Comparison of ENCODE assay signal across 19 cellular contexts in genomic region chr14:88765130-88765529, GRCh38. TPM values are rescaled to one million over a fixed set of nuclear protein-coding genes. Genes with fewer than 3 reads are reported as not detected.
A peak's percentile ranks its signal among the peaks of the same experiment; 100 is the strongest.
DNase-seq lines count a peak whose midpoint lies in the region; TF ChIP-seq lines count a peak whose summit lies in the region.
"Had no signal": no experiment of that assay in that cellular context is flagged by ENCODE, and none has a peak within 500 bp of the region (broad histone marks: within the 10 kb centered on the region; RNA-seq: fewer than 3 reads in every experiment).

No MANE protein-coding gene starts in this region.

- TF ChIP-seq EP300 in tibial nerve (IDR thresholded peaks at IDR 0.05) = no peak

- H2AFZ ChIP-seq in hepatocyte = no peak overlapping the region

- no peak for TF ChIP-seq POLR2A in tibial nerve (IDR thresholded peaks at IDR 0.05)

- no peak for TF ChIP-seq CTCF in kidney epithelial cell (IDR thresholded peaks at IDR 0.05; ENCODE audit: insufficient read depth, low read length, poor library complexity, severe bottlenecking)
- TF ChIP-seq CTCF in hepatocyte (IDR thresholded peaks at IDR 0.05; ENCODE audit: poor library complexity) = no peak
- TF ChIP-seq CTCF in tibial nerve (IDR thresholded peaks at IDR 0.05) = no peak

- H4K20me1 ChIP-seq in hepatocyte (ENCODE audit: insufficient read depth, poor library complexity, severe bottlenecking) = no peaks in the 10 kb centered on the region

- H3K27me3 ChIP-seq in kidney epithelial cell (ENCODE audit: control insufficient read depth, insufficient read depth, low read length) (no peaks in the 10 kb centered on the region), hepatocyte (no peaks in the 10 kb centered on the region), tibial nerve (no peaks in the 10 kb centered on the region)

- H3K27ac ChIP-seq in hepatocyte = no peak overlapping the region
- H3K27ac ChIP-seq in tibial nerve = no peak overlapping the region

- no peaks in the 10 kb centered on the region for H3K36me3 ChIP-seq in kidney epithelial cell (ENCODE audit: control insufficient read depth, insufficient read depth, low read length)
- no peaks in the 10 kb centered on the region for H3K36me3 ChIP-seq in hepatocyte (replicated peaks; ENCODE audit: insufficient read depth, low read depth)
- no peaks in the 10 kb centered on the region for H3K36me3 ChIP-seq in tibial nerve

- H3K9me2 ChIP-seq in hepatocyte (replicated peaks; ENCODE audit: insufficient read depth) = no peaks in the 10 kb centered on the region

- no peak overlapping the region for H3K4me2 ChIP-seq in hepatocyte

- WGBS in hepatocyte (ENCODE audit: low lambda C conversion rate, missing lambda C conversion rate) = 61% methylated on average over 2 of the region's 2 CpGs
- 61 to 64% methylated on average over 2 of the region's 2 CpGs for WGBS in tibial nerve, 2 donors

- DNase-seq in EH (ENCODE audit: low read depth) (peak; percentile 29), LHCN-M2 (ENCODE audit: low read depth) (peak; percentile 1), astrocyte of the hippocampus (ENCODE audit: low read depth, low spot score) (peak; percentile 73), kidney epithelial cell (ENCODE audit: low read depth) (peak; percentile 21), hepatocyte (ENCODE audit: low spot score) (no peak), GM03348 (ENCODE audit: low spot score) (no peak), NCI-H510A treated with DMSO at 0.1 percent for 48 hours (lab: John Stamatoyannopoulos, UW) (no peak), tibial nerve (ENCODE audit: low spot score in 2 of 2) (no peak)
- DNase-seq: activated CD4-positive, alpha-beta T cell treated with anti-CD3 and anti-CD28 coated beads, Interleukin-2, amount 50 U/mL, for 4 hours; activated naive CD8-positive, alpha-beta T cell treated with anti-CD3 and anti-CD28 coated beads, Interleukin-2, amount 10 ng/mL, durations not matched to agents 7 days and 5 days; activated T-cell treated with anti-CD3 and anti-CD28 coated beads, Interleukin-2, amount 50 U/mL, for 4 hours; caudate nucleus; CD8-positive, alpha-beta memory T cell; DND-41; left ventricle myocardium superior; NCI-H1092 treated with DMSO at 0.1 percent for 48 hours; NCI-H2171; NCI-H774; stimulated activated CD4-positive, alpha-beta T cell treated with anti-CD3 and anti-CD28 coated beads, Interleukin-4, amount 100 ng/mL, for 1 hour had no signal

- no peaks in the 10 kb centered on the region for H3K79me2 ChIP-seq in hepatocyte

- peaks cover 3% of the 10 kb centered on the region for H3K9me3 ChIP-seq in hepatocyte (ENCODE audit: low read depth)
- H3K9me3 ChIP-seq in tibial nerve = peaks cover 0 to 24% (median 3%) of the 10 kb centered on the region in 4 donors

- H3K4me3 ChIP-seq in kidney epithelial cell (ENCODE audit: low read depth, low read length) (no peak overlapping the region), hepatocyte (no peak overlapping the region), tibial nerve (no peak overlapping the region)

- H3K4me1 ChIP-seq in hepatocyte (ENCODE audit: insufficient read depth) = no peaks in the 10 kb centered on the region
- no peaks in the 10 kb centered on the region for H3K4me1 ChIP-seq in tibial nerve

RNA-seq across cellular contexts. Expression of gene EML5, which starts 27.6 kb away (rescaled TPM):
- total RNA-seq in LHCN-M2 (2014; rRNA removed) = 0.06 and 0.17 TPM in 2 replicates
- 0.02 TPM for polyA plus RNA-seq in LHCN-M2 (2012)
- total RNA-seq in kidney epithelial cell = 0.79 and 1.1 TPM in 2 replicates
- 1.1 and 1.4 TPM in 2 replicates for total RNA-seq in hepatocyte
- polyA plus RNA-seq in hepatocyte = 0.15 TPM in 1 of 2 replicates, not detected in the other
- under 1 TPM; 0.59 to 0.87 (median 0.72) TPM for total RNA-seq in tibial nerve

RNA-seq across cellular contexts. Expression of gene TTC8, which starts 59.3 kb away (rescaled TPM):
- total RNA-seq in LHCN-M2 (2014; rRNA removed) = 22.3 and 23.0 TPM in 2 replicates
- 12.5 TPM for polyA plus RNA-seq in LHCN-M2 (2012)
- total RNA-seq in kidney epithelial cell = 15.5 and 18.3 TPM in 2 replicates
- 18.4 and 25.6 TPM in 2 replicates for total RNA-seq in hepatocyte
- 21.4 and 23.0 TPM in 2 replicates for polyA plus RNA-seq in hepatocyte
- total RNA-seq in tibial nerve = 10 to 100 TPM; 11.3 to 31.9 (median 19.6) TPM

Comparison
In these comparisons a context has a peak if more than half of its experiments do, and no peak if none do; other contexts are left out.
1. DNase-seq: peak in EH (single experiment), LHCN-M2 (single experiment), astrocyte of the hippocampus (single experiment) and kidney epithelial cell (single experiment); none in hepatocyte (single experiment), GM03348 (single experiment), NCI-H510A treated with DMSO at 0.1 percent for 48 hours (single experiment) and tibial nerve (0 of 2).